Comparison of ENCODE assay signal across 9 cellular contexts in the genomic region with DNA sequence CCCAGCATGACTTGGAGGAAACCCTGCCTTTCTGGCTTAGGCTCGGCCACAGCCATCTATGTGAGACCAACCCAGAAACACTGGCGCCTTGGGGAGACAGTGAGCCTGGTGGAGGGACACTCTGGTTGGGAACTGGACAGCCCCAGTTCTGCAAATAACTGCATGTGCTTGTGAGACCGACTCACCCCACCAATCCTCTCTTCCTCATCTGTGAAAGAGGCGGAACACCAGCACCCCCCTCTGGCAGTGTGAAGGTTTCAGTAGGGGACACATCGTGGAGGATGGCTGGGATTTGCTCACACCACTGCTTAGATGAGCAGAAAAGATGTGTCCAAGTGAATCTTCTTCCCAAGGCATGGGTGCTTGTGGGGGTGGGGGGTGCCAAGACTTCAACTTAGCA. TPM values are rescaled to one million over a fixed set of nuclear protein-coding genes. Genes with fewer than 3 reads are reported as not detected.
DNase-seq lines count a peak whose midpoint lies in the region; ATAC-seq, FAIRE-seq and TF ChIP-seq lines count a peak whose summit lies in the region.
"Had no signal": no experiment of that assay in that cellular context is flagged by ENCODE, and none has a peak within 500 bp of the region (broad histone marks: within the 10 kb centered on the region; RNA-seq: fewer than 3 reads in every experiment).

No MANE protein-coding gene starts in this region.

- POLR2A ChIA-PET in CD8-positive, alpha-beta T cell (lab: Charles Lee), result no interaction called here
- POLR2A ChIA-PET in HCT116 (lab: Charles Lee) (no interaction called here), endothelial cell of umbilical vein (lab: Charles Lee) (no interaction called here)

- no peak overlapping the region for H3K27ac ChIP-seq in CD8-positive, alpha-beta T cell (ENCODE audit: low read depth, low read length)
- H3K27ac ChIP-seq in HCT116 (ENCODE audit: low read depth, low read length) (no peak overlapping the region), endothelial cell of umbilical vein (ENCODE audit: insufficient read depth, low read depth, low read length) (no peak overlapping the region)
- H3K27ac ChIP-seq: KMS-11 had no signal

- H3K4me2 ChIP-seq in HCT116 (ENCODE audit: low read length), result no peak overlapping the region
- no peak overlapping the region for H3K4me2 ChIP-seq in endothelial cell of umbilical vein (ENCODE audit: insufficient read depth, low read length)
- H3K4me2 ChIP-seq: KMS-11 had no signal

- H4K20me1 ChIP-seq in HCT116 (ENCODE audit: insufficient read depth) (no peaks in the 10 kb centered on the region), endothelial cell of umbilical vein (replicated peaks; ENCODE audit: control insufficient read depth, extremely low read depth, insufficient read depth, low read length) (no peaks in the 10 kb centered on the region)

- no peak for TF ChIP-seq POLR2A in HCT116 (IDR thresholded peaks at IDR 0.05; ENCODE audit: borderline replicate concordance, extremely low read depth, insufficient read depth, insufficient read length)
- no peak for TF ChIP-seq POLR2A in endothelial cell of umbilical vein (IDR thresholded peaks at IDR 0.05; ENCODE audit: low read depth, low read length)
- TF ChIP-seq POLR2A in lower leg skin (IDR thresholded peaks at IDR 0.05), result no peak

- no peaks in the 10 kb centered on the region for H3K9me3 ChIP-seq in CD8-positive, alpha-beta T cell (ENCODE audit: low read length)
- no peaks in the 10 kb centered on the region for H3K9me3 ChIP-seq in HCT116 (ENCODE audit: control insufficient read depth in 1 of 2, insufficient read depth in 1 of 2, low read depth in 1 of 2, low read length in 2 of 2)
- no peaks in the 10 kb centered on the region for H3K9me3 ChIP-seq in endothelial cell of umbilical vein (replicated peaks; ENCODE audit: control insufficient read depth, insufficient read depth, low read length)

- WGBS in lower leg skin, 2 donors, result 56 to 79% methylated on average over 3 to 5 of the region's 5 CpGs

- peak; percentile 26 for FAIRE-seq in endothelial cell of umbilical vein (lab: Jason Lieb, UNC)

- H3K4me1 Mint-ChIP-seq in CD8-positive, alpha-beta T cell (ENCODE audit: low read depth), result peaks cover 28% of the 10 kb centered on the region

- H3K36me3 Mint-ChIP-seq in CD8-positive, alpha-beta T cell, result no peaks in the 10 kb centered on the region

- H3K4me3 ChIP-seq in CD8-positive, alpha-beta T cell (ENCODE audit: low read depth, low read length), result no peak overlapping the region
- H3K4me3 ChIP-seq in HCT116 (replicated peaks in 1 of 2; ENCODE audit: low read depth in 1 of 2, low read length in 2 of 2) (no peak overlapping the region), endothelial cell of umbilical vein (replicated peaks in 1 of 3; ENCODE audit: insufficient read depth in 1 of 3, low read depth in 1 of 3, low read length in 3 of 3) (no peak overlapping the region), lower leg skin (ENCODE audit: low read depth, poor library complexity, severe bottlenecking) (no peak overlapping the region)

- no peaks in the 10 kb centered on the region for H3K79me2 ChIP-seq in HCT116 (ENCODE audit: insufficient read depth, low read length)
- H3K79me2 ChIP-seq in endothelial cell of umbilical vein (ENCODE audit: control insufficient read depth, insufficient read depth, low read length), result no peaks in the 10 kb centered on the region

- peak in 5 of 7 experiments; percentile 15 to 55 (median 40) for DNase-seq in CD8-positive, alpha-beta T cell
- peak; percentile 35 for DNase-seq in HCT116 (ENCODE audit: low read depth, low spot score)
- DNase-seq in endothelial cell of umbilical vein (ENCODE audit: low read depth, low spot score), result peak; percentile 41
- peak; percentile 9 to 32 (median 23) for DNase-seq in stimulated activated CD4-positive, alpha-beta T cell treated with anti-CD3 and anti-CD28 coated beads, TNF-alpha, amount 100 ng/mL, for 48 hours (ENCODE audit: low read depth in 3 of 3)
- DNase-seq in lower leg skin (ENCODE audit: low spot score in 2 of 2), result no peak

- peak; percentile 75 for TF ChIP-seq RAD21 in HCT116 (IDR thresholded peaks at IDR 0.05; ENCODE audit: low read depth)

- no peaks in the 10 kb centered on the region for H3K36me3 ChIP-seq in CD8-positive, alpha-beta T cell (ENCODE audit: insufficient read depth, low read length)
- no peaks in the 10 kb centered on the region for H3K36me3 ChIP-seq in HCT116 (ENCODE audit: control insufficient read depth in 1 of 2, insufficient read depth in 2 of 2, low read length in 2 of 2)
- no peaks in the 10 kb centered on the region for H3K36me3 ChIP-seq in endothelial cell of umbilical vein (ENCODE audit: control insufficient read depth in 2 of 2, extremely low read depth in 1 of 2, insufficient read depth in 2 of 2, low read length in 2 of 2)

- dilution Hi-C loops in endothelial cell of umbilical vein (cut with MboI; ENCODE audit: extremely low pct_ligation_motif_present, low sequenced_read_pairs), result no loop called here

- no peaks in the 10 kb centered on the region for H3K27me3 ChIP-seq in CD8-positive, alpha-beta T cell (ENCODE audit: insufficient read depth, low read length)
- H3K27me3 ChIP-seq in HCT116 (ENCODE audit: insufficient read depth, low read length) (no peaks in the 10 kb centered on the region), endothelial cell of umbilical vein (ENCODE audit: control insufficient read depth in 2 of 2, insufficient read depth in 2 of 2, low read length in 2 of 2) (peaks cover 0 to 2% of the 10 kb centered on the region in 2 experiments)

- no TSS peak for BruUV-seq in HCT116 (replicated peaks; lab: Mats Ljungman, UMichigan)
- no TSS peak for BruUV-seq in endothelial cell of umbilical vein (replicated peaks; lab: Mats Ljungman, UMichigan)

- no peaks in the 10 kb centered on the region for H3K9me2 ChIP-seq in HCT116 (ENCODE audit: insufficient read depth)

- RAD21 ChIA-PET in HCT116 (lab: Charles Lee; ENCODE audit: low non-redundant PET in 1 of 2, low total read pairs in 2 of 2, uncharacterized antibody in 2 of 2, unreplicated experiment in 2 of 2), result no interaction called here

- H3K27ac Mint-ChIP-seq in CD8-positive, alpha-beta T cell, result no peak overlapping the region

- H3K9me1 ChIP-seq in endothelial cell of umbilical vein (replicated peaks; ENCODE audit: control insufficient read depth, extremely low read depth, insufficient read depth, low read length), result no peaks in the 10 kb centered on the region

- CTCF ChIA-PET in CD8-positive, alpha-beta T cell (lab: Charles Lee), result no interaction called here
- CTCF ChIA-PET in HCT116 (lab: Charles Lee), result no interaction called here
- CTCF ChIA-PET in endothelial cell of umbilical vein (lab: Charles Lee), result interaction anchor here (1.4 kb wide), 1 partner anchor 463 kb away, joined by 3 read pairs; no protein-coding TSS in a partner anchor

- H3K9me3 Mint-ChIP-seq in CD8-positive, alpha-beta T cell, result no peaks in the 10 kb centered on the region

- TF ChIP-seq CTCF in CD8-positive, alpha-beta T cell (IDR thresholded peaks at IDR 0.05), result peak; percentile 19
- peak; percentile 57 to 67 (median 66); a peak in 5 of 6 replicates for TF ChIP-seq CTCF in HCT116 (IDR thresholded peaks at IDR 0.05 in 2 of 3, conservative IDR thresholded peaks at IDR 0.05 in 1 of 3; ENCODE audit: borderline replicate concordance in 1 of 3, insufficient read depth in 1 of 3, low read depth in 2 of 3, low read length in 2 of 3)
- peak; percentile 40 to 51 for TF ChIP-seq CTCF in endothelial cell of umbilical vein (IDR thresholded peaks at IDR 0.05; ENCODE audit: extremely low read depth in 1 of 2, insufficient read depth in 1 of 2, low read depth in 1 of 2, low read length in 2 of 2)
- TF ChIP-seq CTCF in lower leg skin (IDR thresholded peaks at IDR 0.05), result no peak

- H3K27me3 Mint-ChIP-seq in CD8-positive, alpha-beta T cell (ENCODE audit: low read depth), result no peaks in the 10 kb centered on the region

- no peak overlapping the region for H2AFZ ChIP-seq in HCT116 (ENCODE audit: low read depth, low read length, poor library complexity, severe bottlenecking)
- H2AFZ ChIP-seq in endothelial cell of umbilical vein (ENCODE audit: low read depth, low read length), result no peak overlapping the region

- intact Hi-C loops in CD8-positive, alpha-beta T cell (cut with DNase I, micrococcal nuclease), result loop anchor here (10.0 kb wide), 2 partner anchors 515 to 675 kb away; a partner anchor contains a TSS
- intact Hi-C loops in HCT116 (cut with micrococcal nuclease) (loop anchor here (10.0 kb wide), 1 partner anchor 455 kb away; no protein-coding TSS in a partner anchor), endothelial cell of umbilical vein (cut with micrococcal nuclease) (loop anchor here (2.0 kb wide), 1 partner anchor 463 kb away; no protein-coding TSS in a partner anchor), lower leg skin (cut with DNase I; ENCODE audit: low total_unique reads) (no loop called here)

- no peak overlapping the region for H3K4me3 Mint-ChIP-seq in CD8-positive, alpha-beta T cell

- H3K9ac ChIP-seq in HCT116 (ENCODE audit: low read length), result no peak overlapping the region
- no peak overlapping the region for H3K9ac ChIP-seq in endothelial cell of umbilical vein (replicated peaks; ENCODE audit: extremely low read depth, insufficient read depth, low read length)
- H3K9ac ChIP-seq: KMS-11 had no signal

- ATAC-seq in CD8-positive, alpha-beta T cell, result peak; percentile 57
- ATAC-seq in HCT116, result peak; percentile 90
- ATAC-seq in SK-N-SH treated with all-trans-retinoic acid at 6 μM for 48 hours, result peak; percentile 50; the same call in 1 of the 3 replicates
- ATAC-seq in HG03378 (IDR thresholded peaks at IDR 0.05; ENCODE audit: unreplicated experiment), result no peak
- ATAC-seq in HG03108 (IDR thresholded peaks at IDR 0.05; ENCODE audit: unreplicated experiment), result no peak

- peaks cover 17% of the 10 kb centered on the region for H3K4me1 ChIP-seq in CD8-positive, alpha-beta T cell (ENCODE audit: insufficient read depth, low read length)
- H3K4me1 ChIP-seq in HCT116 (ENCODE audit: control insufficient read depth in 1 of 2, insufficient read depth in 2 of 2, low read length in 2 of 2), result peaks cover 0 to 5% of the 10 kb centered on the region in 2 experiments; a peak in 1 of 4 replicates
- no peaks in the 10 kb centered on the region for H3K4me1 ChIP-seq in endothelial cell of umbilical vein (ENCODE audit: control insufficient read depth, extremely low read depth, insufficient read depth, low read length)

RNA-seq across cellular contexts. Expression of a gene that starts 43.4 kb away (rescaled TPM):
- 10 to 100 TPM; 17.3 to 17.9 TPM for total RNA-seq in CD8-positive, alpha-beta T cell
- 5.2 TPM for total RNA-seq in HCT116 (2021; ENCODE audit: unreplicated experiment)
- polyA plus RNA-seq in HCT116 (2012), result 2.8 and 2.9 TPM in 2 replicates
- 38.2 and 40.3 TPM in 2 replicates for total RNA-seq in endothelial cell of umbilical vein
- polyA plus RNA-seq in endothelial cell of umbilical vein, result 11.8 and 12.5 TPM in 2 replicates
- polyA plus RNA-seq in endothelial cell of umbilical vein (2011; cell fraction: cytosol; rRNA removed), result 8.3 and 10.6 TPM in 2 replicates
- 22.0 TPM in 2 replicates for polyA plus RNA-seq in endothelial cell of umbilical vein (2011; cell fraction: nucleus; rRNA removed)
- 2.4 and 3.4 TPM in 2 replicates for polyA plus RNA-seq in endothelial cell of umbilical vein (2012)
- polyA minus RNA-seq in endothelial cell of umbilical vein, result 13.2 and 16.2 TPM in 2 replicates
- polyA minus RNA-seq in endothelial cell of umbilical vein (2011; cell fraction: cytosol; rRNA and poly(A)+ RNA removed), result 0.82 TPM
- polyA minus RNA-seq in endothelial cell of umbilical vein (2011; cell fraction: nucleus; rRNA and poly(A)+ RNA removed), result 13.2 and 19.0 TPM in 2 replicates
- 10 to 100 TPM; 17.6 to 26.3 (median 19.1) TPM for total RNA-seq in lower leg skin

Comparison
In these comparisons a context has a peak if more than half of its experiments do, and no peak if none do; other contexts are left out.
1. ATAC-seq: peak in CD8-positive, alpha-beta T cell (single experiment), HCT116 (single experiment) and SK-N-SH treated with all-trans-retinoic acid at 6 μM for 48 hours (single experiment); none in HG03378 (single experiment) and HG03108 (single experiment).
2. DNase-seq: peak in CD8-positive, alpha-beta T cell (5 of 7), HCT116 (single experiment), endothelial cell of umbilical vein (single experiment) and stimulated activated CD4-positive, alpha-beta T cell treated with anti-CD3 and anti-CD28 coated beads, TNF-alpha, amount 100 ng/mL, for 48 hours (3 of 3); none in lower leg skin (0 of 2).
3. CTCF ChIP-seq: peak in CD8-positive, alpha-beta T cell (single experiment), HCT116 (3 of 3) and endothelial cell of umbilical vein (2 of 2); none in lower leg skin (0 of 3).